11 cellular contexts compared by ENCODE assay signal in genomic region chr16:29743827-29744531, GRCh38. TPM values are rescaled to one million over a fixed set of nuclear protein-coding genes. Genes with fewer than 3 reads are reported as not detected.
DNase-seq lines count a peak whose midpoint lies in the region; ATAC-seq, FAIRE-seq and TF ChIP-seq lines count a peak whose summit lies in the region.
"Had no signal": no experiment of that assay in that cellular context is flagged by ENCODE, and none has a peak within 500 bp of the region (broad histone marks: within the 10 kb centered on the region; RNA-seq: fewer than 3 reads in every experiment).

No MANE protein-coding gene starts in this region.

- TF ChIP-seq RAD21 in GM12878 (IDR thresholded peaks at IDR 0.05; ENCODE audit: insufficient read depth, low read depth, low read length), result no peak

- peak overlapping the region; percentile 96 to 100 (median 99) for H3K4me3 Mint-ChIP-seq in CD8-positive, alpha-beta memory T cell

- no peaks in the 10 kb centered on the region for H3K9me3 ChIP-seq in CD8-positive, alpha-beta memory T cell (ENCODE audit: low read length)
- H3K9me3 ChIP-seq in GM12878 (replicated peaks; ENCODE audit: control insufficient read depth, insufficient read depth, low read length), result no peaks in the 10 kb centered on the region; the same call in 2 of the 3 replicates
- H3K9me3 ChIP-seq: tibial artery had no signal

- no peak for TF ChIP-seq POLR2A in GM12878 (IDR thresholded peaks at IDR 0.05; ENCODE audit: low read depth, low read length)

- ATAC-seq in GM12878 (no peak), HG02870 (IDR thresholded peaks at IDR 0.05; ENCODE audit: unreplicated experiment) (no peak), esophagus mucosa (no peak)

- RAD21 ChIA-PET in GM12878 (lab: Charles Lee; ENCODE audit: unreplicated experiment), result interaction anchor here (0.6 to 1.5 kb wide), 2 partner anchors 12 to 22 kb away, joined by 3 to 9 read pairs; no protein-coding TSS in a partner anchor

- H3K27ac ChIP-seq in CD8-positive, alpha-beta memory T cell (ENCODE audit: low read depth, low read length), result peak overlapping the region; percentile 97
- 0 out of 2 replicates have a peak overlapping the region, but pooled peaks have one; percentile 18 for H3K27ac ChIP-seq in GM12878 (ENCODE audit: control insufficient read depth, insufficient read depth)
- H3K27ac ChIP-seq: tibial artery had no signal

- intact Hi-C loops in GM12878 (cut with micrococcal nuclease; ENCODE audit: unreplicated experiment), result no loop called here

- CTCF ChIA-PET in CD8-positive, alpha-beta memory T cell (lab: Charles Lee), result interaction anchor here (1.0 to 4.9 kb wide), 6 partner anchors 14 to 72 kb away, joined by 3 to 28 read pairs (median 10); partner anchors contain the start of genes KIF22 and PAGR1
- CTCF ChIA-PET in GM12878 (lab: Yijun Ruan, JAX), result interaction anchor here (1.4 to 1.6 kb wide), 2 partner anchors 46 to 76 kb away, joined by 3 read pairs; partner anchors contain the start of gene MVP

- H3K36me3 Mint-ChIP-seq in CD8-positive, alpha-beta memory T cell, result peaks cover 28 to 69% (median 31%) of the 10 kb centered on the region in 3 donors

- peaks cover 10% of the 10 kb centered on the region for H3K79me2 ChIP-seq in GM12878 (ENCODE audit: control insufficient read depth, insufficient read depth, low read length)

- WGBS in GM12878 (ENCODE audit: insufficient coverage, insufficient replicate concordance, low lambda C conversion rate, missing lambda C conversion rate), result 97% methylated on average over 21 of the region's 21 CpGs

- no peak for TF ChIP-seq CTCF in GM12878 (IDR thresholded peaks at IDR 0.05 in 2 of 3, conservative IDR thresholded peaks at IDR 0.05 in 1 of 3; ENCODE audit: control insufficient read depth in 2 of 3, extremely low read depth in 1 of 3, insufficient read depth in 1 of 3, low read depth in 3 of 3, low read length in 3 of 3)

- peak overlapping the region; percentile 86 for H3K4me3 ChIP-seq in CD8-positive, alpha-beta memory T cell (ENCODE audit: low read length)
- no peak overlapping the region for H3K4me3 ChIP-seq in GM12878
- H3K4me3 ChIP-seq: tibial artery had no signal

- peak overlapping the region; percentile 93 for H3K4me2 ChIP-seq in GM12878 (ENCODE audit: control insufficient read depth, insufficient read depth)

- peaks cover 81% of the 10 kb centered on the region for H3K4me1 ChIP-seq in CD8-positive, alpha-beta memory T cell (ENCODE audit: insufficient read depth, low read length)
- H3K4me1 ChIP-seq in GM12878 (ENCODE audit: control insufficient read depth, insufficient read depth, low read length), result peaks cover 40% of the 10 kb centered on the region
- H3K4me1 ChIP-seq: BE2C, tibial artery had no signal

- H2AFZ ChIP-seq in GM12878 (ENCODE audit: control insufficient read depth, low read depth, low read length), result no peak overlapping the region

- no peak for TF ChIP-seq EP300 in GM12878 (IDR thresholded peaks at IDR 0.05; ENCODE audit: borderline replicate concordance in 1 of 2, control insufficient read depth in 1 of 2, low read depth in 2 of 2, low read length in 2 of 2)

- H3K4me1 Mint-ChIP-seq in CD8-positive, alpha-beta memory T cell, result peaks cover 73 to 84% (median 79%) of the 10 kb centered on the region in 3 donors

- POLR2A ChIA-PET in CD8-positive, alpha-beta memory T cell (lab: Charles Lee), result interaction anchor here (0.5 to 3.1 kb wide), 12 partner anchors 7 to 915 kb away, joined by 3 to 28 read pairs (median 6); partner anchors contain the start of genes KIF22, MAZ and PAGR1
- POLR2A ChIA-PET in GM12878 (lab: Charles Lee), result interaction anchor here (0.8 to 3.4 kb wide), 3 partner anchors 12 to 66 kb away, joined by 3 to 20 read pairs (median 4); partner anchors contain the start of gene KIF22

- no peaks in the 10 kb centered on the region; the same call in 1 of the 2 replicates for H4K20me1 ChIP-seq in GM12878 (ENCODE audit: control insufficient read depth, insufficient read depth)

- no peak overlapping the region for H3K9ac ChIP-seq in GM12878 (ENCODE audit: control insufficient read depth, insufficient read depth, low read length)

- in situ Hi-C loops in GM12878 (cut with MboI), result no loop called here

- SMC1A ChIA-PET in GM12878 (lab: Charles Lee; ENCODE audit: uncharacterized antibody, unreplicated experiment), result no interaction called here

- peaks cover 21% of the 10 kb centered on the region for H3K36me3 ChIP-seq in CD8-positive, alpha-beta memory T cell (ENCODE audit: insufficient read depth, low read length)
- no peaks in the 10 kb centered on the region; a peak in 2 of 4 replicates for H3K36me3 ChIP-seq in GM12878 (ENCODE audit: control insufficient read depth in 2 of 2, insufficient read depth in 2 of 2, low read length in 1 of 2)
- H3K36me3 ChIP-seq: BE2C, tibial artery had no signal

- peaks cover 0 to 5% of the 10 kb centered on the region in 2 donors for H3K27me3 Mint-ChIP-seq in CD8-positive, alpha-beta memory T cell

- H3K27ac Mint-ChIP-seq in CD8-positive, alpha-beta memory T cell, result peak overlapping the region; percentile 86 to 100 (median 99)

- no peaks in the 10 kb centered on the region for H3K27me3 ChIP-seq in CD8-positive, alpha-beta memory T cell (ENCODE audit: insufficient read depth, low read length, poor library complexity, severe bottlenecking)
- no peaks in the 10 kb centered on the region for H3K27me3 ChIP-seq in GM12878 (replicated peaks in 1 of 2; ENCODE audit: control insufficient read depth in 2 of 2, insufficient read depth in 2 of 2, low read length in 1 of 2)
- H3K27me3 ChIP-seq: BE2C had no signal

- DNase-seq in CD8-positive, alpha-beta memory T cell, result peak; percentile 20 to 70 (median 53)
- DNase-seq in activated CD4-positive, alpha-beta T cell treated with anti-CD3 and anti-CD28 coated beads, Interleukin-2, amount 50 U/mL, for 1 hour, result peak; percentile 44
- no peak for DNase-seq in GM12878 (ENCODE audit: low read depth, low spot score)
- peak; percentile 41 to 54 for DNase-seq in stimulated activated CD4-positive, alpha-beta T cell treated with anti-CD3 and anti-CD28 coated beads, Interleukin-2, amount 100 ng/mL, for 24 hours
- DNase-seq in urothelium cell line (ENCODE audit: low spot score), result no peak
- no peak for DNase-seq in NCI-H1436 (lab: John Stamatoyannopoulos, UW)
- DNase-seq: BE2C, tibial artery had no signal

- peaks cover 0 to 3% (median 0%) of the 10 kb centered on the region in 5 donors for H3K9me3 Mint-ChIP-seq in CD8-positive, alpha-beta memory T cell

- BruUV-seq in GM12878 (replicated peaks; lab: Mats Ljungman, UMichigan), result no TSS peak

- no peak for FAIRE-seq in GM12878 (lab: Jason Lieb, UNC)
- FAIRE-seq in urothelium cell line (lab: Jason Lieb, UNC), result no peak

RNA-seq across cellular contexts. Expression of gene C16orf54, which starts 1.8 kb away (rescaled TPM):
- total RNA-seq in CD8-positive, alpha-beta memory T cell, result 10 to 100 TPM; 32.3 to 33.3 TPM
- polyA plus RNA-seq in CD8-positive, alpha-beta memory T cell, result 45.0 TPM
- 9.4 and 10.1 TPM in 2 replicates for total RNA-seq in GM12878 (2013; cell fraction: nucleolus; rRNA removed)
- 12.4 and 13.3 TPM in 2 replicates for total RNA-seq in GM12878 (2014; rRNA removed)
- total RNA-seq in GM12878 (2014; rRNA removed; fragmentation: Illumina TruSeq; extraction: Trizol), result 5.8 and 5.9 TPM in 2 replicates
- 10.9 and 11.0 TPM in 2 replicates for total RNA-seq in GM12878 (2021)
- 3.6 TPM for polyA plus RNA-seq in GM12878 (2011; ENCODE audit: low read depth)
- 2.9 and 4.4 TPM in 2 replicates for polyA plus RNA-seq in GM12878 (2011; rRNA removed)
- polyA plus RNA-seq in GM12878 (2011; cell fraction: cytosol; rRNA removed), result 4.9 and 6.7 TPM in 2 replicates
- polyA plus RNA-seq in GM12878 (2011; cell fraction: nucleus; rRNA removed), result 4.4 and 5.3 TPM in 2 replicates
- polyA plus RNA-seq in GM12878 (2012), result 5.1 and 6.0 TPM in 2 replicates
- polyA plus RNA-seq in GM12878 (2014; fragmentation: Illumina TruSeq; extraction: Trizol), result 4.1 and 5.2 TPM in 2 replicates
- polyA plus RNA-seq in GM12878 (2014; fragmentation: Nextera tagmentation; extraction: Ambion mirVana), result 1 to 10 TPM; 2.1 to 2.4 TPM
- 6.3 and 7.0 TPM in 2 replicates for polyA plus RNA-seq in GM12878 (2014; rRNA removed)
- polyA plus RNA-seq in GM12878 (2016; fragmentation: Nextera tagmentation; extraction: Ambion mirVana), result 1 to 10 TPM; 4.6 to 5.6 TPM
- 10.3 and 14.3 TPM in 2 replicates for polyA minus RNA-seq in GM12878 (2011; rRNA and poly(A)+ RNA removed)
- polyA minus RNA-seq in GM12878 (2011; cell fraction: cytosol; rRNA and poly(A)+ RNA removed), result 6.4 and 7.6 TPM in 2 replicates
- polyA minus RNA-seq in GM12878 (2011; cell fraction: nucleus; rRNA and poly(A)+ RNA removed), result 4.4 and 6.3 TPM in 2 replicates
- total RNA-seq in esophagus mucosa, result 0.36 TPM
- polyA plus RNA-seq: neural cell had no signal

RNA-seq across cellular contexts. Expression of gene ZG16, which starts 34.1 kb away (rescaled TPM):
- total RNA-seq in CD8-positive, alpha-beta memory T cell, result not detected
- polyA plus RNA-seq in CD8-positive, alpha-beta memory T cell, result not detected
- total RNA-seq in GM12878 (2013; cell fraction: nucleolus; rRNA removed), result not detected in 2 replicates
- total RNA-seq in GM12878 (2014; rRNA removed) (not detected in 2 replicates), GM12878 (2014; rRNA removed; fragmentation: Illumina TruSeq; extraction: Trizol) (not detected in 2 replicates), GM12878 (2021) (not detected in 2 replicates), esophagus mucosa (not detected)
- polyA plus RNA-seq in GM12878 (2011; ENCODE audit: low read depth), result not detected
- polyA plus RNA-seq in GM12878 (2011; rRNA removed) (not detected in 2 replicates), GM12878 (2014; fragmentation: Illumina TruSeq; extraction: Trizol) (not detected in 2 replicates), GM12878 (2014; fragmentation: Nextera tagmentation; extraction: Ambion mirVana) (not detected), GM12878 (2014; rRNA removed) (not detected in 2 replicates), GM12878 (2016; fragmentation: Nextera tagmentation; extraction: Ambion mirVana) (not detected)
- polyA plus RNA-seq in GM12878 (2011; cell fraction: cytosol; rRNA removed), result not detected in 2 replicates
- polyA plus RNA-seq in GM12878 (2011; cell fraction: nucleus; rRNA removed), result not detected in 2 replicates
- not detected in 2 replicates for polyA plus RNA-seq in GM12878 (2012)
- not detected in 2 replicates for polyA minus RNA-seq in GM12878 (2011; rRNA and poly(A)+ RNA removed)
- not detected in 2 replicates for polyA minus RNA-seq in GM12878 (2011; cell fraction: cytosol; rRNA and poly(A)+ RNA removed)
- polyA minus RNA-seq in GM12878 (2011; cell fraction: nucleus; rRNA and poly(A)+ RNA removed), result not detected in 2 replicates
- polyA plus RNA-seq: neural cell had no signal

RNA-seq across cellular contexts. Expression of gene KIF22, which starts 46.6 kb away (rescaled TPM):
- total RNA-seq in CD8-positive, alpha-beta memory T cell, result 100 to 1,000 TPM; 118 to 131 TPM
- 61.2 TPM for polyA plus RNA-seq in CD8-positive, alpha-beta memory T cell
- total RNA-seq in GM12878 (2013; cell fraction: nucleolus; rRNA removed), result 88.5 and 96.1 TPM in 2 replicates
- total RNA-seq in GM12878 (2014; rRNA removed) (137 and 143 TPM in 2 replicates), GM12878 (2014; rRNA removed; fragmentation: Illumina TruSeq; extraction: Trizol) (92.6 and 94.3 TPM in 2 replicates), GM12878 (2021) (127 TPM in 2 replicates), esophagus mucosa (28.7 TPM)
- 35.8 TPM for polyA plus RNA-seq in GM12878 (2011; ENCODE audit: low read depth)
- polyA plus RNA-seq in GM12878 (2011; rRNA removed) (122 and 158 TPM in 2 replicates), GM12878 (2014; fragmentation: Illumina TruSeq; extraction: Trizol) (115 and 116 TPM in 2 replicates), GM12878 (2014; fragmentation: Nextera tagmentation; extraction: Ambion mirVana) (10 to 100 TPM in 1 of 2 experiments, 1 to 10 TPM in 1; 7.6 to 16.9 TPM), GM12878 (2014; rRNA removed) (142 and 143 TPM in 2 replicates), GM12878 (2016; fragmentation: Nextera tagmentation; extraction: Ambion mirVana) (100 to 1,000 TPM; 156 TPM)
- 173 and 186 TPM in 2 replicates for polyA plus RNA-seq in GM12878 (2011; cell fraction: cytosol; rRNA removed)
- 349 and 382 TPM in 2 replicates for polyA plus RNA-seq in GM12878 (2011; cell fraction: nucleus; rRNA removed)
- polyA plus RNA-seq in GM12878 (2012), result 59.1 and 59.2 TPM in 2 replicates
- 174 and 238 TPM in 2 replicates for polyA minus RNA-seq in GM12878 (2011; rRNA and poly(A)+ RNA removed)
- 71.2 and 87.7 TPM in 2 replicates for polyA minus RNA-seq in GM12878 (2011; cell fraction: cytosol; rRNA and poly(A)+ RNA removed)
- polyA minus RNA-seq in GM12878 (2011; cell fraction: nucleus; rRNA and poly(A)+ RNA removed), result 141 and 193 TPM in 2 replicates

Comparison
In these comparisons a context has a peak if more than half of its experiments do, and no peak if none do; other contexts are left out.
1. DNase-seq: peak in CD8-positive, alpha-beta memory T cell (5 of 5), activated CD4-positive, alpha-beta T cell treated with anti-CD3 and anti-CD28 coated beads, Interleukin-2, amount 50 U/mL, for 1 hour (single experiment) and stimulated activated CD4-positive, alpha-beta T cell treated with anti-CD3 and anti-CD28 coated beads, Interleukin-2, amount 100 ng/mL, for 24 hours (2 of 2); none in GM12878 (single experiment), urothelium cell line (single experiment) and NCI-H1436 (single experiment).